Comparison of ENCODE assay signal across 9 cellular contexts in genomic region chrX:41558531-41558930, GRCh38.
DNase-seq lines count a peak whose midpoint lies in the region; ATAC-seq, FAIRE-seq and TF ChIP-seq lines count a peak whose summit lies in the region.
"Had no signal": no experiment of that assay in that cellular context is flagged by ENCODE, and none has a peak within 500 bp of the region (broad histone marks: within the 10 kb centered on the region; RNA-seq: fewer than 3 reads in every experiment).

No MANE protein-coding gene starts in this region.

- peak; percentile 79 to 80 for TF ChIP-seq RAD21 in K562 (CRISPR knock-in tag; conservative IDR thresholded peaks at IDR 0.05 in 1 of 2, IDR thresholded peaks at IDR 0.05 in 1 of 2)

- H3K4me2 ChIP-seq in K562 (ENCODE audit: insufficient read depth, low read length), result no peak overlapping the region

- CTCF ChIA-PET in K562 (lab: Yijun Ruan, JAX; ENCODE audit: low intra/inter-chr PET ratio), result interaction anchor here (0.6 to 1.5 kb wide), 5 partner anchors 176 to 201 kb away, joined by 3 to 8 read pairs (median 4); no protein-coding TSS in a partner anchor

- TF ChIP-seq EP300 in K562 (IDR thresholded peaks at IDR 0.05; ENCODE audit: low read length), result no peak

- no peak for FAIRE-seq in K562 (lab: Jason Lieb, UNC)

- no peak overlapping the region for H3K4me3 ChIP-seq in LNCaP clone FGC (ENCODE audit: low read depth, low read length)
- H3K4me3 ChIP-seq in K562, result no peak overlapping the region

- TF ChIP-seq CTCF in LNCaP clone FGC (IDR thresholded peaks at IDR 0.05; ENCODE audit: control insufficient read depth, extremely low read depth, insufficient read depth) (peak; percentile 42), K562 (IDR thresholded peaks at IDR 0.05 in 2 of 3, conservative IDR thresholded peaks at IDR 0.05 in 1 of 3; ENCODE audit: insufficient read depth in 2 of 3, low read depth in 1 of 3, low read length in 3 of 3) (peak; percentile 38 to 64 (median 43); a peak in 4 of 6 replicates), natural killer cell (IDR thresholded peaks at IDR 0.05) (peak; percentile 44)

- peak; percentile 55 for ATAC-seq in K562
- no peak for ATAC-seq in natural killer cell
- ATAC-seq in GM21619 (IDR thresholded peaks at IDR 0.05; ENCODE audit: unreplicated experiment), result no peak

- WGBS in K562 (ENCODE audit: insufficient coverage, low coverage, missing lambda C conversion rate), result 0% methylated on average over 2 of the region's 2 CpGs

- no peak for TF ChIP-seq POLR2A in K562 (conservative IDR thresholded peaks at IDR 0.05)

- POLR2A ChIA-PET in K562 (lab: Yijun Ruan, JAX), result no interaction called here

- BruUV-seq in K562 (replicated peaks; lab: Mats Ljungman, UMichigan), result no TSS peak

- H3K79me2 ChIP-seq in K562 (ENCODE audit: control insufficient read depth, insufficient read depth, low read length), result no peaks in the 10 kb centered on the region

- no peaks in the 10 kb centered on the region for H3K9me3 ChIP-seq in K562 (replicated peaks; ENCODE audit: control insufficient read depth, insufficient read depth, low read depth, low read length)

- H3K9ac ChIP-seq in K562 (ENCODE audit: insufficient read depth in 1 of 2, low read depth in 2 of 2, low read length in 2 of 2), result no peak overlapping the region

- DNase-seq in Daoy (ENCODE audit: low read depth) (peak; percentile 6), LNCaP clone FGC (ENCODE audit: low read depth) (no peak), K562 (ENCODE audit: extremely low read depth in 1 of 4, low spot score in 3 of 4) (peak; percentile 9 to 35 (median 14)), natural killer cell (no peak), NCI-H2196 (lab: John Stamatoyannopoulos, UW; ENCODE audit: unreplicated experiment) (no peak), NCI-H510A (lab: John Stamatoyannopoulos, UW) (no peak), HuH-7 (ENCODE audit: low spot score) (no peak)

- no peak overlapping the region for H3K27ac ChIP-seq in K562 (ENCODE audit: extremely low read depth, low read depth, low read length)

- intact Hi-C loops in K562 (cut with micrococcal nuclease), result loop anchor here (1.0 to 10.0 kb wide), 3 partner anchors 176 to 1996 kb away; no protein-coding TSS in a partner anchor
- intact Hi-C loops in natural killer cell (cut with micrococcal nuclease), result loop anchor here (1.0 kb wide), 1 partner anchor 202 kb away; no protein-coding TSS in a partner anchor

- H3K27ac Mint-ChIP-seq in natural killer cell, result no peak overlapping the region

- in situ Hi-C loops in K562 (cut with MboI), result no loop called here

- H2AFZ ChIP-seq in K562 (ENCODE audit: low read depth, low read length), result no peak overlapping the region

- H3K27me3 Mint-ChIP-seq in natural killer cell (ENCODE audit: low read depth in 2 of 2), result peaks cover 0 to 3% of the 10 kb centered on the region in 2 donors

- H3K36me3 Mint-ChIP-seq in natural killer cell, result no peaks in the 10 kb centered on the region
- H3K36me3 Mint-ChIP-seq: IgD-negative memory B cell had no signal

- no peaks in the 10 kb centered on the region for H3K9me1 ChIP-seq in K562 (ENCODE audit: control insufficient read depth, insufficient read depth, low read length)

- peaks cover 22 to 28% of the 10 kb centered on the region in 2 donors for H3K4me1 Mint-ChIP-seq in natural killer cell

- H4K20me1 ChIP-seq in K562 (replicated peaks; ENCODE audit: control insufficient read depth, insufficient read depth, low read length), result no peaks in the 10 kb centered on the region

- no peak overlapping the region for H3K4me3 Mint-ChIP-seq in natural killer cell

- H3K36me3 ChIP-seq in K562 (ENCODE audit: control insufficient read depth, insufficient read depth, low read length), result no peaks in the 10 kb centered on the region

- H3K27me3 ChIP-seq in K562 (ENCODE audit: control insufficient read depth in 2 of 2, insufficient read depth in 2 of 2, low read length in 2 of 2), result no peaks in the 10 kb centered on the region

- peaks cover 0 to 5% of the 10 kb centered on the region in 2 experiments; a peak in 3 of 5 replicates for H3K4me1 ChIP-seq in K562 (replicated peaks in 1 of 2; ENCODE audit: control insufficient read depth in 2 of 2, insufficient read depth in 2 of 2, low read length in 2 of 2)

- no peaks in the 10 kb centered on the region for H3K9me3 Mint-ChIP-seq in natural killer cell
- H3K9me3 Mint-ChIP-seq: IgD-negative memory B cell had no signal

TF ChIP-seq in K562, 482 proteins besides CTCF, POLR2A, EP300 and RAD21:
- no peak for TF ChIP-seq MEIS2 (IDR thresholded peaks at IDR 0.05; ENCODE audit: partially characterized antibody)
- TF ChIP-seq ZNF407 (IDR thresholded peaks at IDR 0.05; ENCODE audit: low read depth), result no peak
- TF ChIP-seq MIER1 (IDR thresholded peaks at IDR 0.05; ENCODE audit: low read depth), result no peak
- peak; percentile 67 for TF ChIP-seq SMC3 (conservative IDR thresholded peaks at IDR 0.05; ENCODE audit: insufficient read depth, low read depth, low read length)
- TF ChIP-seq USF2 (CRISPR knock-in tag; IDR thresholded peaks at IDR 0.05), result no peak
- peak; percentile 64; the same call in 1 of the 2 replicates for TF ChIP-seq DEAF1 (CRISPR knock-in tag; IDR thresholded peaks at IDR 0.05)
- no peak for TF ChIP-seq HEY1 (CRISPR knock-in tag; IDR thresholded peaks at IDR 0.05; ENCODE audit: borderline replicate concordance)
TF ChIP-seq in K562: peak in this region for 2.

Comparison
In these comparisons a context has a peak if more than half of its experiments do, and no peak if none do; other contexts are left out.
1. DNase-seq: peak in Daoy (single experiment) and K562 (4 of 4); none in LNCaP clone FGC (single experiment), natural killer cell (single experiment), NCI-H2196 (single experiment), NCI-H510A (single experiment) and HuH-7 (single experiment).
2. Peak in every context shown above with its lines, with median percentiles within 50 percentile points of each other: CTCF ChIP-seq.